ENCODE assay signal across 8 cellular contexts in genomic region chrX:107324493-107325310, GRCh38.
DNase-seq lines count a peak whose midpoint lies in the region; FAIRE-seq and TF ChIP-seq lines count a peak whose summit lies in the region.

No MANE protein-coding gene starts in this region.

- H3K36me3 Mint-ChIP-seq in activated CD4-positive, alpha-beta memory T cell treated with anti-CD3 and anti-CD28 coated beads for 36 hours, result no peaks in the 10 kb centered on the region
- H3K36me3 Mint-ChIP-seq in activated CD4-positive, alpha-beta memory T cell treated with anti-CD3 and anti-CD28 coated beads, Interleukin-2, amount 10 ng/mL, durations not matched to agents 7 days and 5 days (ENCODE audit: low read depth), result no peaks in the 10 kb centered on the region
- H3K36me3 Mint-ChIP-seq in glutamatergic neuron (ENCODE audit: unreplicated experiment), result no peaks in the 10 kb centered on the region

- H3K9me3 Mint-ChIP-seq in activated CD4-positive, alpha-beta memory T cell treated with anti-CD3 and anti-CD28 coated beads for 36 hours, result no peaks in the 10 kb centered on the region
- no peaks in the 10 kb centered on the region for H3K9me3 Mint-ChIP-seq in activated CD4-positive, alpha-beta memory T cell treated with anti-CD3 and anti-CD28 coated beads, Interleukin-2, amount 10 ng/mL, durations not matched to agents 7 days and 5 days
- no peaks in the 10 kb centered on the region for H3K9me3 Mint-ChIP-seq in glutamatergic neuron (ENCODE audit: unreplicated experiment)

- intact Hi-C loops in activated CD4-positive, alpha-beta memory T cell treated with anti-CD3 and anti-CD28 coated beads for 36 hours (cut with micrococcal nuclease), result loop anchor here (1.0 kb wide), 1 partner anchor 325 kb away; no protein-coding TSS in a partner anchor

- FAIRE-seq in D721Med (lab: Jason Lieb, UNC), result no peak

- no peak overlapping the region for H3K27ac ChIP-seq in RWPE1

- CTCF ChIA-PET in activated CD4-positive, alpha-beta memory T cell treated with anti-CD3 and anti-CD28 coated beads for 36 hours (lab: Charles Lee), result interaction anchor here (1.2 to 1.6 kb wide), 2 partner anchors 325 to 425 kb away, joined by 3 to 8 read pairs; partner anchors contain the start of gene MORC4
- CTCF ChIA-PET in activated CD4-positive, alpha-beta memory T cell treated with anti-CD3 and anti-CD28 coated beads, Interleukin-2, amount 10 ng/mL, durations not matched to agents 7 days and 5 days (lab: Charles Lee), result interaction anchor here (1.3 kb wide), 1 partner anchor 298 kb away, joined by 7 read pairs; no protein-coding TSS in a partner anchor
- CTCF ChIA-PET in RWPE1 (lab: Yijun Ruan, JAX), result interaction anchor here (0.6 to 1.0 kb wide), 3 partner anchors 283 to 431 kb away, joined by 3 read pairs; no protein-coding TSS in a partner anchor

- DNase-seq in activated CD4-positive, alpha-beta memory T cell treated with anti-CD3 and anti-CD28 coated beads for 36 hours, result peak; percentile 24
- no peak for DNase-seq in activated CD4-positive, alpha-beta memory T cell treated with anti-CD3 and anti-CD28 coated beads, Interleukin-2, amount 10 ng/mL, durations not matched to agents 7 days and 5 days
- DNase-seq in RWPE1 (ENCODE audit: low spot score) (peak; percentile 12), glutamatergic neuron (peak; percentile 18), retina (peak; percentile 78), SKM-1 (lab: John Stamatoyannopoulos, UW; ENCODE audit: unreplicated experiment) (no peak), cortex of kidney (lab: John Stamatoyannopoulos, UW) (no peak), D721Med (ENCODE audit: insufficient read length, low spot score) (no peak)

- no peaks in the 10 kb centered on the region for H3K4me1 Mint-ChIP-seq in activated CD4-positive, alpha-beta memory T cell treated with anti-CD3 and anti-CD28 coated beads for 36 hours (ENCODE audit: low read depth)
- no peaks in the 10 kb centered on the region for H3K4me1 Mint-ChIP-seq in activated CD4-positive, alpha-beta memory T cell treated with anti-CD3 and anti-CD28 coated beads, Interleukin-2, amount 10 ng/mL, durations not matched to agents 7 days and 5 days
- no peaks in the 10 kb centered on the region for H3K4me1 Mint-ChIP-seq in glutamatergic neuron (ENCODE audit: low read depth, unreplicated experiment)

- no peak overlapping the region for H3K27ac Mint-ChIP-seq in activated CD4-positive, alpha-beta memory T cell treated with anti-CD3 and anti-CD28 coated beads for 36 hours
- H3K27ac Mint-ChIP-seq in activated CD4-positive, alpha-beta memory T cell treated with anti-CD3 and anti-CD28 coated beads, Interleukin-2, amount 10 ng/mL, durations not matched to agents 7 days and 5 days, result no peak overlapping the region
- H3K27ac Mint-ChIP-seq in glutamatergic neuron (ENCODE audit: unreplicated experiment), result no peak overlapping the region

- H3K27me3 Mint-ChIP-seq in activated CD4-positive, alpha-beta memory T cell treated with anti-CD3 and anti-CD28 coated beads for 36 hours, result peaks cover 7% of the 10 kb centered on the region
- H3K27me3 Mint-ChIP-seq in activated CD4-positive, alpha-beta memory T cell treated with anti-CD3 and anti-CD28 coated beads, Interleukin-2, amount 10 ng/mL, durations not matched to agents 7 days and 5 days, result no peaks in the 10 kb centered on the region
- peaks cover 3% of the 10 kb centered on the region for H3K27me3 Mint-ChIP-seq in glutamatergic neuron (ENCODE audit: unreplicated experiment)

- POLR2A ChIA-PET in activated CD4-positive, alpha-beta memory T cell treated with anti-CD3 and anti-CD28 coated beads for 36 hours (lab: Charles Lee), result no interaction called here
- POLR2A ChIA-PET in activated CD4-positive, alpha-beta memory T cell treated with anti-CD3 and anti-CD28 coated beads, Interleukin-2, amount 10 ng/mL, durations not matched to agents 7 days and 5 days (lab: Charles Lee), result no interaction called here
- POLR2A ChIA-PET in RWPE1 (lab: Yijun Ruan, JAX; ENCODE audit: low non-redundant PET), result no interaction called here

- TF ChIP-seq CTCF in RWPE1 (conservative IDR thresholded peaks at IDR 0.05; ENCODE audit: low read depth) (no peak), glutamatergic neuron (IDR thresholded peaks at IDR 0.05; ENCODE audit: partially characterized antibody, unreplicated experiment) (no peak), D721Med (IDR thresholded peaks at IDR 0.05; ENCODE audit: insufficient read depth, missing control alignments) (no peak)

- H3K4me3 Mint-ChIP-seq in activated CD4-positive, alpha-beta memory T cell treated with anti-CD3 and anti-CD28 coated beads for 36 hours, result no peak overlapping the region
- no peak overlapping the region for H3K4me3 Mint-ChIP-seq in activated CD4-positive, alpha-beta memory T cell treated with anti-CD3 and anti-CD28 coated beads, Interleukin-2, amount 10 ng/mL, durations not matched to agents 7 days and 5 days
- no peak overlapping the region for H3K4me3 Mint-ChIP-seq in glutamatergic neuron (ENCODE audit: unreplicated experiment)

Comparison
In these comparisons a context has a peak if more than half of its experiments do, and no peak if none do; other contexts are left out.
1. DNase-seq: peak in activated CD4-positive, alpha-beta memory T cell treated with anti-CD3 and anti-CD28 coated beads for 36 hours (single experiment), RWPE1 (single experiment), glutamatergic neuron (single experiment) and retina (single experiment); none in activated CD4-positive, alpha-beta memory T cell treated with anti-CD3 and anti-CD28 coated beads, Interleukin-2, amount 10 ng/mL, durations not matched to agents 7 days and 5 days (single experiment), SKM-1 (single experiment), cortex of kidney (single experiment) and D721Med (single experiment).